In the genomic region with DNA sequence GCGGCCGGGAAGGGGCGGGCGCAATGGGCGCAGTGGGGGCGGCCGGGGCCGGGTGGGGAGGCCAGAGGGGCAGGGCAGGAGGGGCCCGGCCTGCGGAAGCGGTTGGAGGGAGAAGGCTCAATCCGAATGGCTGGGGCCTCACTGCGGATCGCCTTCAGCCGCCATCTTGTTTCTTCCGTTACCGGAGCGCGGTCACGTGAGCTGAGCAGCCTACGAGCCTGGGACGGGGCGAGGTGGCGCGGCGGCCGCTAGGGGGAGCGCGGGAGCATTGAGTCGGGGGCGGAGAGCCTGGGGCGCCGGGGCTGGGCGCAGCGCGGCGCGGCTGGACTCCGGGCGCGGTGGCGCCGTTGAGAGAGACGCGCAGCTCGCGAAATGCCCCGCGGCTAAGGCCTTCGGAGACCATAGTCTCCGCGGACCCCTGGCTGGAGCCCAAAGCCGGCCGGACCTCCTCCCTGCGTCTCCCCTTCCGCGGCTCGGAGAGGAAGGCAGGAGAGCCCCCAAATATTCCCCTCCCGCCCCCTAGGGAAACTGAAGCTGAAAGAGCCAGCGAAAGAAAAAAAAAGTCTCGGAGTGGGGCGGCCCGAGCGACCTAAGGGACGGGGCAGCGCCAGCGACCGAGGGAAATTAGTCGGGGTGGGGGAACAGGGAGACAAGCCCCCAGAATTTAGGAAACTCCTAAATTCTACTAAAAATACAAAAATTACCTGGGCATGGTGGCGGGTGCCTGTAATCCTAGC, we compare ENCODE assay signal across 8 cellular contexts.
A peak's percentile ranks its signal among the peaks of the same experiment; 100 is the strongest.
DNase-seq lines count a peak whose midpoint lies in the region; ATAC-seq lines count a peak whose summit lies in the region.
"Not testable (repeated sequence)": the region's sequence is repeated elsewhere in the genome, so short reads cannot be mapped to it uniquely, and the experiment has no call there.

LRRC37A3 (minus strand) TSS at position 190 of the 737 bp plus-strand sequence. CDS start 22,221 bp downstream, outside the sequence.

- not testable (repeated sequence) for H3K9me3 Mint-ChIP-seq in central memory CD8-positive, alpha-beta T cell

- not testable (repeated sequence) for H3K36me3 Mint-ChIP-seq in central memory CD8-positive, alpha-beta T cell (ENCODE audit: insufficient read depth)

- ATAC-seq in GM19043 (IDR thresholded peaks at IDR 0.05; ENCODE audit: low read depth, unreplicated experiment) = peak; percentile 82
- ATAC-seq in HG03354 (IDR thresholded peaks at IDR 0.05; ENCODE audit: poor library complexity, severe bottlenecking, unreplicated experiment) = peak; percentile 92
- ATAC-seq in central memory CD8-positive, alpha-beta T cell (replicated peaks; ENCODE audit: extremely low read depth, poor library complexity, severe bottlenecking) = peak; percentile 99

- DNase-seq in AML-193 (lab: John Stamatoyannopoulos, UW) (peak; percentile 83), NCI-H345 treated with DMSO at 0.1 percent for 48 hours (lab: John Stamatoyannopoulos, UW; ENCODE audit: unreplicated experiment) (peak; percentile 87), islet precursor cell (peak; percentile 100)
- DNase-seq in activated CD4-positive, CD25-positive, alpha-beta regulatory T cell (lab: John Stamatoyannopoulos, UW) = peak; percentile 93 to 100 (median 98)
- peak; percentile 100 for DNase-seq in central memory CD8-positive, alpha-beta T cell (ENCODE audit: low spot score in 2 of 2)
- peak; percentile 100 for DNase-seq in stimulated activated CD4-positive, alpha-beta T cell treated with anti-CD3 and anti-CD28 coated beads, Interleukin-12 subunit alpha, Interleukin-12 subunit beta, amount 100 ng/mL, for 4 hours

- not testable (repeated sequence) for H3K4me1 Mint-ChIP-seq in central memory CD8-positive, alpha-beta T cell

- peak within 1 kb of the TSS; percentile 93 for H3K27ac Mint-ChIP-seq in central memory CD8-positive, alpha-beta T cell (ENCODE audit: low read depth)

- peak within 1 kb of the TSS; percentile 84 for H3K4me3 Mint-ChIP-seq in central memory CD8-positive, alpha-beta T cell

- not testable (repeated sequence) for H3K27me3 Mint-ChIP-seq in central memory CD8-positive, alpha-beta T cell

Comparison
In these comparisons a context has a peak if more than half of its experiments do, and no peak if none do; other contexts are left out.
1. Peak in every context shown above with its lines: DNase-seq and ATAC-seq.